Comparison of ENCODE assay signal across 28 cellular contexts in genomic region chr7:80417211-80417793, GRCh38.
"Had no signal": no experiment of that assay in that cellular context is flagged by ENCODE, and none has a peak within 500 bp of the region (broad histone marks: within the 10 kb centered on the region; RNA-seq: fewer than 3 reads in every experiment).

No MANE protein-coding gene starts in this region.

- H3K4me3 ChIP-seq: left lung, lung, pancreas, prostate gland, skin epidermis, stomach, thoracic aorta, tibial artery, upper lobe of right lung had no signal

- H3K4me1 Mint-ChIP-seq: immature natural killer cell; naive thymus-derived CD8-positive, alpha-beta T cell; nephron; stimulated activated naive B cell treated with anti-CD40 and anti-IgM and Interleukin-4, amounts not matched to agents 10 μg/mL and 1 μg/mL and 100 μg/mL, for 72 hours had no signal

- H3K4me3 Mint-ChIP-seq: immature natural killer cell; naive thymus-derived CD8-positive, alpha-beta T cell; nephron; neural crest cell; stimulated activated naive B cell treated with anti-CD40 and anti-IgM and Interleukin-4, amounts not matched to agents 10 μg/mL and 1 μg/mL and 100 μg/mL, for 72 hours had no signal

- H3K27me3 Mint-ChIP-seq: stimulated activated naive B cell treated with anti-CD40 and anti-IgM and Interleukin-4, amounts not matched to agents 10 μg/mL and 1 μg/mL and 100 μg/mL, for 72 hours had no signal

- H3K36me3 ChIP-seq: left lung, pancreas, prostate gland, stomach, thoracic aorta, tibial artery, upper lobe of right lung had no signal

- H3K27ac Mint-ChIP-seq: immature natural killer cell; naive thymus-derived CD8-positive, alpha-beta T cell; nephron; stimulated activated naive B cell treated with anti-CD40 and anti-IgM and Interleukin-4, amounts not matched to agents 10 μg/mL and 1 μg/mL and 100 μg/mL, for 72 hours had no signal

- ATAC-seq: left colon; left lung; naive thymus-derived CD8-positive, alpha-beta T cell; pancreas; right cardiac atrium; sciatic nerve; stimulated activated naive CD8-positive, alpha-beta T cell treated with anti-CD3 and anti-CD28 coated beads, Interleukin-15, Interleukin-2, amounts not matched to agents 100 U/mL and 50 U/mL, for 24 hours; upper lobe of right lung had no signal

- H3K27me3 ChIP-seq: left lung, pancreas, stomach, tibial artery, upper lobe of right lung had no signal

- DNase-seq: hippocampal formation; immature natural killer cell; kidney; left colon; left lung; naive thymus-derived CD8-positive, alpha-beta T cell; nucleus accumbens; pancreas; posterior cingulate gyrus; retina; right cardiac atrium; stimulated activated CD4-positive, alpha-beta T cell treated with anti-CD3 and anti-CD28 coated beads, Interleukin-12 subunit alpha, Interleukin-12 subunit beta, amount 100 ng/mL, for 4 hours; stimulated activated CD4-positive, alpha-beta T cell treated with anti-CD3 and anti-CD28 coated beads, Interleukin-15, amount 100 ng/mL, for 24 hours; stimulated activated CD4-positive, alpha-beta T cell treated with anti-CD3 and anti-CD28 coated beads, Interleukin-2, amount 100 ng/mL, for 24 hours; stimulated activated CD4-positive, alpha-beta T cell treated with anti-CD3 and anti-CD28 coated beads, Interleukin-4, amount 100 ng/mL, for 1 hour; stimulated activated naive B cell treated with anti-CD40 and anti-IgM and Interleukin-4, amounts not matched to agents 10 μg/mL and 1 μg/mL and 100 μg/mL, for 72 hours; stimulated activated naive CD8-positive, alpha-beta T cell treated with anti-CD3 and anti-CD28 coated beads, Interleukin-15, Interleukin-2, amounts not matched to agents 100 U/mL and 50 U/mL, for 24 hours; stomach; tibial artery; trophoblast cell; upper lobe of right lung had no signal

- H3K9me3 Mint-ChIP-seq: naive thymus-derived CD8-positive, alpha-beta T cell; nephron; neural crest cell had no signal

- H3K4me1 ChIP-seq: left lung, pancreas, prostate gland, stomach, upper lobe of right lung had no signal

- H3K36me3 Mint-ChIP-seq: immature natural killer cell; naive thymus-derived CD8-positive, alpha-beta T cell; stimulated activated naive B cell treated with anti-CD40 and anti-IgM and Interleukin-4, amounts not matched to agents 10 μg/mL and 1 μg/mL and 100 μg/mL, for 72 hours had no signal

- H3K9me3 ChIP-seq: left lung, pancreas, prostate gland, stomach, thoracic aorta, tibial artery, upper lobe of right lung had no signal
